Comparison of ENCODE assay signal across 1 cellular context in the genomic region with DNA sequence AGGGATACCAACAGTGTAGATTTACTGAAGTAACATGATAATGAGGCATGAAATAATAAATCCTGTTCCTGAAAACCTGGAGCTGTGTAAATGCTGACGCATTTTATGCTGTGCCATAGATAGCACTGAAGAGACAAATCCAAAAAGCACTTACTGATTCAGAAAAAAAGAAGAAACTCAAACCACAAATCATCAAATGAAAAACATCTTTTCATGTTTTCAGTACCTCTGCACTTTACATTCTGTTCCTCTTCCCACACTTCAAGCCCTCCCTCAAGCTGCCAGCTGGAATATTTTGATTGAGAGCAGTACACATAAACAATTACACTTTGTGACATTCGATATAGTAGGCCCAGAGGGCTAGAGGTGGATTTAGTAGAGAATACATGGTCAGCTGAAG.
TF ChIP-seq lines count a peak whose summit lies in the region.

No MANE protein-coding gene starts in this region.

TF ChIP-seq in WTC11, 78 proteins besides CTCF, POLR2A, EP300 and RAD21 (continued from another document):
- TF ChIP-seq, protein P1, sequence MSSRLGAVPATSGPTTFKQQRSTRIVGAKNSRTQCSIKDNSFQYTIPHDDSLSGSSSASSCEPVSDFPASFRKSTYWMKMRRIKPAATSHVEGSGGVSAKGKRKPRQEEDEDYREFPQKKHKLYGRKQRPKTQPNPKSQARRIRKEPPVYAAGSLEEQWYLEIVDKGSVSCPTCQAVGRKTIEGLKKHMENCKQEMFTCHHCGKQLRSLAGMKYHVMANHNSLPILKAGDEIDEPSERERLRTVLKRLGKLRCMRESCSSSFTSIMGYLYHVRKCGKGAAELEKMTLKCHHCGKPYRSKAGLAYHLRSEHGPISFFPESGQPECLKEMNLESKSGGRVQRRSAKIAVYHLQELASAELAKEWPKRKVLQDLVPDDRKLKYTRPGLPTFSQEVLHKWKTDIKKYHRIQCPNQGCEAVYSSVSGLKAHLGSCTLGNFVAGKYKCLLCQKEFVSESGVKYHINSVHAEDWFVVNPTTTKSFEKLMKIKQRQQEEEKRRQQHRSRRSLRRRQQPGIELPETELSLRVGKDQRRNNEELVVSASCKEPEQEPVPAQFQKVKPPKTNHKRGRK (CRISPR knock-in tag; IDR thresholded peaks at IDR 0.05; ENCODE audit: borderline replicate concordance): no peak
